In the genomic region with DNA sequence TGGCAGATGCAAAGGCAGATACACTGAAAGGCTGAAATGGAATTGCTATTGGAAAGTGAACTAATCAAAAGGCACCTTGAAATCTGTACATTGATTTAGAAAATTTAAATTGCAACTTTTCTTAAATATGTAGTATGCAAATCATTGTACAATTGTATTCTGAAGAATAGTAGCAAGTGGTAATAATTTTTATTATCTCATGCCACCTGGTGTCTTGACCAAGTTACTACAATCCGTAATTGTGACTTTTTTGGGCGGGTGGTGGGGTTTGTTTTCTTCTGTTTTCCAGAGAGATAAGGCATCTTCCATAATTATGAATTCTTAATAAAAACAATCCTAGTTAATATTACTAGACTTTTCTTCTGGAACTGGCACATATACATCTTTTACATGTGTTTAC, we compare ENCODE assay signal across 8 cellular contexts. TPM values are rescaled to one million over a fixed set of nuclear protein-coding genes. Genes with fewer than 3 reads are reported as not detected.
A peak's percentile ranks its signal among the peaks of the same experiment; 100 is the strongest.
DNase-seq lines count a peak whose midpoint lies in the region; ATAC-seq and TF ChIP-seq lines count a peak whose summit lies in the region.

No MANE protein-coding gene starts in this region.

- TF ChIP-seq CTCF in tibial nerve (IDR thresholded peaks at IDR 0.05): peak; percentile 32 to 47 (median 44)

- no peak overlapping the region for H3K27ac ChIP-seq in tibial nerve

- H3K9me3 ChIP-seq in T-helper 17 cell (ENCODE audit: control insufficient read depth, low read length, poor library complexity, severe bottlenecking): no peaks in the 10 kb centered on the region
- no peaks in the 10 kb centered on the region for H3K9me3 ChIP-seq in tibial nerve

- no peaks in the 10 kb centered on the region for H3K27me3 Mint-ChIP-seq in activated naive CD4-positive, alpha-beta T cell treated with anti-CD3 and anti-CD28 coated beads for 36 hours (ENCODE audit: low read depth)
- H3K27me3 Mint-ChIP-seq in T-helper 17 cell: peaks cover 14% of the 10 kb centered on the region
- H3K27me3 Mint-ChIP-seq in activated naive CD8-positive, alpha-beta T cell treated with anti-CD3 and anti-CD28 coated beads for 36 hours: no peaks in the 10 kb centered on the region

- no peak overlapping the region for H3K27ac Mint-ChIP-seq in activated naive CD4-positive, alpha-beta T cell treated with anti-CD3 and anti-CD28 coated beads for 36 hours
- H3K27ac Mint-ChIP-seq in T-helper 17 cell: no peak overlapping the region
- no peak overlapping the region for H3K27ac Mint-ChIP-seq in activated naive CD8-positive, alpha-beta T cell treated with anti-CD3 and anti-CD28 coated beads for 36 hours

- no peak overlapping the region for H3K4me3 ChIP-seq in tibial nerve

- 3 to 5% methylated on average over 2 of the region's 2 CpGs for WGBS in tibial nerve, 2 donors

- no peak for TF ChIP-seq EP300 in tibial nerve (IDR thresholded peaks at IDR 0.05)

- no peaks in the 10 kb centered on the region for H3K4me1 ChIP-seq in tibial nerve

- CTCF ChIA-PET in activated naive CD4-positive, alpha-beta T cell treated with anti-CD3 and anti-CD28 coated beads for 36 hours (lab: Charles Lee): interaction anchor here (0.7 to 4.5 kb wide), 10 partner anchors 9 to 167 kb away, joined by 3 to 36 read pairs (median 5); partner anchors contain the start of genes BCKDHB and TTK

- peak; percentile 14 for DNase-seq in activated naive CD4-positive, alpha-beta T cell treated with anti-CD3 and anti-CD28 coated beads for 36 hours
- DNase-seq in activated naive CD4-positive, alpha-beta T cell (lab: John Stamatoyannopoulos, UW): no peak
- no peak for DNase-seq in T-helper 17 cell
- DNase-seq in germinal center (ENCODE audit: low spot score): peak; percentile 34
- DNase-seq in tibial nerve (ENCODE audit: low spot score in 2 of 2): no peak
- no peak for DNase-seq in activated naive CD8-positive, alpha-beta T cell treated with anti-CD3 and anti-CD28 coated beads for 36 hours

- H3K36me3 ChIP-seq in tibial nerve: no peaks in the 10 kb centered on the region

- ATAC-seq in HG03342 (IDR thresholded peaks at IDR 0.05; ENCODE audit: unreplicated experiment): peak; percentile 56
- ATAC-seq in T-helper 17 cell: peak; percentile 52
- no peak for ATAC-seq in HG03378 (IDR thresholded peaks at IDR 0.05; ENCODE audit: unreplicated experiment)

- no peaks in the 10 kb centered on the region for H3K36me3 Mint-ChIP-seq in activated naive CD4-positive, alpha-beta T cell treated with anti-CD3 and anti-CD28 coated beads for 36 hours (ENCODE audit: low read depth)
- H3K36me3 Mint-ChIP-seq in T-helper 17 cell (ENCODE audit: low read depth): peaks cover 2% of the 10 kb centered on the region
- H3K36me3 Mint-ChIP-seq in activated naive CD8-positive, alpha-beta T cell treated with anti-CD3 and anti-CD28 coated beads for 36 hours: no peaks in the 10 kb centered on the region

- H3K4me1 Mint-ChIP-seq in activated naive CD4-positive, alpha-beta T cell treated with anti-CD3 and anti-CD28 coated beads for 36 hours (ENCODE audit: low read depth): no peaks in the 10 kb centered on the region
- no peaks in the 10 kb centered on the region for H3K4me1 Mint-ChIP-seq in T-helper 17 cell
- peaks cover 2% of the 10 kb centered on the region for H3K4me1 Mint-ChIP-seq in activated naive CD8-positive, alpha-beta T cell treated with anti-CD3 and anti-CD28 coated beads for 36 hours

- H3K9me3 Mint-ChIP-seq in activated naive CD4-positive, alpha-beta T cell treated with anti-CD3 and anti-CD28 coated beads for 36 hours: no peaks in the 10 kb centered on the region
- H3K9me3 Mint-ChIP-seq in activated naive CD8-positive, alpha-beta T cell treated with anti-CD3 and anti-CD28 coated beads for 36 hours: no peaks in the 10 kb centered on the region

- intact Hi-C loops in activated naive CD4-positive, alpha-beta T cell treated with anti-CD3 and anti-CD28 coated beads for 36 hours (cut with micrococcal nuclease): loop anchor here (1.0 to 5.0 kb wide), 4 partner anchors 145 to 1658 kb away; partner anchors contain the start of gene TENT5A

- TF ChIP-seq POLR2A in tibial nerve (IDR thresholded peaks at IDR 0.05): no peak

- no peaks in the 10 kb centered on the region for H3K27me3 ChIP-seq in tibial nerve

- no peak overlapping the region for H3K4me3 Mint-ChIP-seq in activated naive CD4-positive, alpha-beta T cell treated with anti-CD3 and anti-CD28 coated beads for 36 hours
- H3K4me3 Mint-ChIP-seq in T-helper 17 cell: no peak overlapping the region
- H3K4me3 Mint-ChIP-seq in activated naive CD8-positive, alpha-beta T cell treated with anti-CD3 and anti-CD28 coated beads for 36 hours: no peak overlapping the region

RNA-seq across cellular contexts. Expression of gene BCKDHB, which starts 12.5 kb away (rescaled TPM):
- 10 to 100 TPM; 15.5 to 18.5 TPM for total RNA-seq in activated naive CD4-positive, alpha-beta T cell treated with anti-CD3 and anti-CD28 coated beads for 36 hours
- total RNA-seq in T-helper 17 cell: 10 to 100 TPM; 10.3 to 13.2 TPM
- 10 to 100 TPM; 13.5 to 28.7 (median 23.4) TPM for total RNA-seq in tibial nerve
- total RNA-seq in activated naive CD8-positive, alpha-beta T cell treated with anti-CD3 and anti-CD28 coated beads for 36 hours: 10 to 100 TPM; 15.3 to 17.5 TPM

Comparison
In these comparisons a context has a peak if more than half of its experiments do, and no peak if none do; other contexts are left out.
1. DNase-seq: peak in activated naive CD4-positive, alpha-beta T cell treated with anti-CD3 and anti-CD28 coated beads for 36 hours (single experiment) and germinal center (single experiment); none in activated naive CD4-positive, alpha-beta T cell (0 of 4), T-helper 17 cell (0 of 3), tibial nerve (0 of 2) and activated naive CD8-positive, alpha-beta T cell treated with anti-CD3 and anti-CD28 coated beads for 36 hours (single experiment).